1 cellular context compared by ENCODE assay signal in the genomic region with DNA sequence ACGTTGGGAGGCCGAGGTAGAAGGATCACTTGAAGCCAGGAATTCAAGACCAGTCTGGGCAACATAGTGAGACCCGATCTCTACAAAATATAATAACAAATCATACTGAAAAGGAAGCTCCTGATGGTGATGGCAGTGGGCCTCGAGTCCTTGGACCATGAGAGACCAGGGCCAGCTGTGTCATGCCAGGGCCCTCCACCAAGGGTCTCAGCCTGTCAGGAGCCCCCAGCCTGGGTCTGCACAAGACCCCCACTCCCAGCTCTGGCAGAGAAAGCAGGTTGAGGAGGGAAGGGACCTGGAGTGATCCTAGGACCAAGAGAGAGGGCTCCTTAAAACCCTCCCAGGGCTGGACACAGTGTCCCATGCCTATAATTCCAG.
TF ChIP-seq lines count a peak whose summit lies in the region.

No MANE protein-coding gene starts in this region.

TF ChIP-seq in HCT116, 20 proteins besides CTCF, POLR2A, EP300 and RAD21 (continued from another document):
- TF ChIP-seq ELF1 (IDR thresholded peaks at IDR 0.05; ENCODE audit: borderline replicate concordance, low read depth) (no peak), TCF7L2 (IDR thresholded peaks at IDR 0.05; ENCODE audit: borderline replicate concordance, extremely low read depth, insufficient read depth, insufficient read length) (no peak), ATF3 (IDR thresholded peaks at IDR 0.05) (no peak), FOSL1 (IDR thresholded peaks at IDR 0.05; ENCODE audit: low read depth) (no peak), EZH2 (IDR thresholded peaks at IDR 0.05) (no peak), POLR2AphosphoS5 (IDR thresholded peaks at IDR 0.05; ENCODE audit: low read depth, low read length) (no peak)
- TF ChIP-seq, protein P1, sequence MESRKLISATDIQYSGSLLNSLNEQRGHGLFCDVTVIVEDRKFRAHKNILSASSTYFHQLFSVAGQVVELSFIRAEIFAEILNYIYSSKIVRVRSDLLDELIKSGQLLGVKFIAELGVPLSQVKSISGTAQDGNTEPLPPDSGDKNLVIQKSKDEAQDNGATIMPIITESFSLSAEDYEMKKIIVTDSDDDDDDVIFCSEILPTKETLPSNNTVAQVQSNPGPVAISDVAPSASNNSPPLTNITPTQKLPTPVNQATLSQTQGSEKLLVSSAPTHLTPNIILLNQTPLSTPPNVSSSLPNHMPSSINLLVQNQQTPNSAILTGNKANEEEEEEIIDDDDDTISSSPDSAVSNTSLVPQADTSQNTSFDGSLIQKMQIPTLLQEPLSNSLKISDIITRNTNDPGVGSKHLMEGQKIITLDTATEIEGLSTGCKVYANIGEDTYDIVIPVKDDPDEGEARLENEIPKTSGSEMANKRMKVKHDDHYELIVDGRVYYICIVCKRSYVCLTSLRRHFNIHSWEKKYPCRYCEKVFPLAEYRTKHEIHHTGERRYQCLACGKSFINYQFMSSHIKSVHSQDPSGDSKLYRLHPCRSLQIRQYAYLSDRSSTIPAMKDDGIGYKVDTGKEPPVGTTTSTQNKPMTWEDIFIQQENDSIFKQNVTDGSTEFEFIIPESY (IDR thresholded peaks at IDR 0.05; ENCODE audit: extremely low read depth, insufficient replicate concordance, low read length), result no peak
